In the genomic region with DNA sequence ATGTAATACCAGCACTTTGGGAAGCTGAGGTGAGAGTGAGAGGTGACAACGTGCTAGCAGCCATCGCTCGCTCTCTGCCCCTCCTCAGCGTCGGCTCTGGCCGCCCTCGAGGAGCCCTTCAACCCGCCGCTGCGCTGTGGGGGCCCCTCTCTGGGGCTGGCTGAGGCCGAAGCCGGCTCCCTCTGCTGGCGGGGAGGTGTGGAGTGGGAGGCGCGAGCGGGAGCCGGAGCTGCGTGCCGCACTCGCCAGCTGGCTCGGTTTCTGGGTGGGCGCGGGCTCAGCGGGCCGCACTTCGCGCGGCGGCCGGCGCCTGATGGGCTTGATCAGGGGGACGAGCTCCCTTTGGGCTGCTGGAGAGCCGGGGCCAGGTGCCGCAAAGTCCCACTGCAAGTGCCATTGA, we compare ENCODE assay signal across 9 cellular contexts.
DNase-seq lines count a peak whose midpoint lies in the region; ATAC-seq and TF ChIP-seq lines count a peak whose summit lies in the region.
"Had no signal": no experiment of that assay in that cellular context is flagged by ENCODE, and none has a peak within 500 bp of the region (broad histone marks: within the 10 kb centered on the region; RNA-seq: fewer than 3 reads in every experiment).

No MANE protein-coding gene starts in this region.

- H3K27me3 Mint-ChIP-seq in WTC11 (ENCODE audit: low read depth), result peaks cover 13% of the 10 kb centered on the region
- H3K27me3 Mint-ChIP-seq in stimulated activated memory B cell treated with anti-CD40 and anti-IgM and Interleukin-4, amounts not matched to agents 10 μg/mL and 1 μg/mL and 100 μg/mL, for 72 hours, result peaks cover 9% of the 10 kb centered on the region

- H3K9me3 ChIP-seq in right atrium auricular region, result no peaks in the 10 kb centered on the region

- H3K36me3 Mint-ChIP-seq in WTC11, result no peaks in the 10 kb centered on the region; the same call in 1 of the 2 replicates
- H3K36me3 Mint-ChIP-seq in stimulated activated memory B cell treated with anti-CD40 and anti-IgM and Interleukin-4, amounts not matched to agents 10 μg/mL and 1 μg/mL and 100 μg/mL, for 72 hours, result no peaks in the 10 kb centered on the region
- H3K36me3 Mint-ChIP-seq: activated naive CD8-positive, alpha-beta T cell had no signal

- no peaks in the 10 kb centered on the region for H3K4me1 ChIP-seq in right atrium auricular region

- H3K36me3 ChIP-seq in H7 (replicated peaks; ENCODE audit: control insufficient read depth, insufficient read depth, low read length), result no peaks in the 10 kb centered on the region
- no peaks in the 10 kb centered on the region for H3K36me3 ChIP-seq in right atrium auricular region

- TF ChIP-seq CTCF in WTC11 (IDR thresholded peaks at IDR 0.05) (no peak; the same call in 1 of the 2 replicates), right atrium auricular region (IDR thresholded peaks at IDR 0.05) (peak; percentile 25 to 54)

- no peak overlapping the region for H3K27ac ChIP-seq in right atrium auricular region

- CTCF ChIA-PET in WTC11 (lab: Charles Lee), result interaction anchor here (0.6 to 1.9 kb wide), 16 partner anchors 15 to 902 kb away, joined by 3 to 11 read pairs (median 4); no protein-coding TSS in a partner anchor

- H3K27ac Mint-ChIP-seq in WTC11, result no peak overlapping the region
- no peak overlapping the region for H3K27ac Mint-ChIP-seq in stimulated activated memory B cell treated with anti-CD40 and anti-IgM and Interleukin-4, amounts not matched to agents 10 μg/mL and 1 μg/mL and 100 μg/mL, for 72 hours
- H3K27ac Mint-ChIP-seq: activated naive CD8-positive, alpha-beta T cell had no signal

- peak overlapping the region; percentile 58 for H3K4me3 Mint-ChIP-seq in WTC11
- H3K4me3 Mint-ChIP-seq in stimulated activated memory B cell treated with anti-CD40 and anti-IgM and Interleukin-4, amounts not matched to agents 10 μg/mL and 1 μg/mL and 100 μg/mL, for 72 hours, result no peak overlapping the region
- H3K4me3 Mint-ChIP-seq: activated naive CD8-positive, alpha-beta T cell had no signal

- peaks cover 5% of the 10 kb centered on the region for H3K9me3 Mint-ChIP-seq in WTC11
- H3K9me3 Mint-ChIP-seq in stimulated activated memory B cell treated with anti-CD40 and anti-IgM and Interleukin-4, amounts not matched to agents 10 μg/mL and 1 μg/mL and 100 μg/mL, for 72 hours, result no peaks in the 10 kb centered on the region

- peaks cover 5% of the 10 kb centered on the region; the same call in 1 of the 2 replicates for H3K4me1 Mint-ChIP-seq in WTC11
- H3K4me1 Mint-ChIP-seq in stimulated activated memory B cell treated with anti-CD40 and anti-IgM and Interleukin-4, amounts not matched to agents 10 μg/mL and 1 μg/mL and 100 μg/mL, for 72 hours, result no peaks in the 10 kb centered on the region

- H3K4me3 ChIP-seq in H7 (ENCODE audit: insufficient read depth, low read depth, low read length), result peak overlapping the region; percentile 34; the same call in 1 of the 2 replicates
- H3K4me3 ChIP-seq in right atrium auricular region, result peak overlapping the region; percentile 17 to 35

- POLR2A ChIA-PET in WTC11 (lab: Charles Lee), result no interaction called here

- DNase-seq in H7 (peak; percentile 73), WTC11 (ENCODE audit: low spot score) (peak; percentile 79), right atrium auricular region (ENCODE audit: low spot score) (no peak), Kasumi-1 (lab: John Stamatoyannopoulos, UW) (no peak), 8988T (no peak)
- peak; percentile 26 to 33 for DNase-seq in stimulated activated CD4-positive, alpha-beta T cell treated with anti-CD3 and anti-CD28 coated beads, Interleukin-2, amount 100 ng/mL, for 24 hours

- H3K27me3 ChIP-seq in H7 (ENCODE audit: control insufficient read depth, insufficient read depth, low read length) (no peaks in the 10 kb centered on the region), right atrium auricular region (no peaks in the 10 kb centered on the region)

- ATAC-seq in WTC11 (peak; percentile 62), HG02981 (IDR thresholded peaks at IDR 0.05; ENCODE audit: unreplicated experiment) (no peak)
- ATAC-seq in stimulated activated memory B cell treated with anti-CD40 and anti-IgM and Interleukin-4, amounts not matched to agents 10 μg/mL and 1 μg/mL and 100 μg/mL, for 72 hours, result no peak

TF ChIP-seq in WTC11, 78 proteins besides CTCF, POLR2A, EP300 and RAD21:
- TF ChIP-seq ZNF396 (CRISPR knock-in tag; IDR thresholded peaks at IDR 0.05; ENCODE audit: borderline replicate concordance) (no peak), EMX1 (CRISPR knock-in tag; IDR thresholded peaks at IDR 0.05) (no peak), SP1 (CRISPR knock-in tag; conservative IDR thresholded peaks at IDR 0.05) (peak; percentile 35; the same call in 1 of the 2 replicates), TP53 (CRISPR knock-in tag; IDR thresholded peaks at IDR 0.05) (peak; percentile 46; the same call in 1 of the 2 replicates), FOXP1 (CRISPR knock-in tag; IDR thresholded peaks at IDR 0.05; ENCODE audit: borderline replicate concordance) (peak; percentile 60; the same call in 1 of the 2 replicates), ZNF219 (CRISPR knock-in tag; IDR thresholded peaks at IDR 0.05; ENCODE audit: borderline replicate concordance) (no peak), ZBTB21 (CRISPR knock-in tag; IDR thresholded peaks at IDR 0.05; ENCODE audit: borderline replicate concordance) (0 out of 2 replicates have a peak, but pooled peaks have one; percentile 24)
- TF ChIP-seq, protein P1, sequence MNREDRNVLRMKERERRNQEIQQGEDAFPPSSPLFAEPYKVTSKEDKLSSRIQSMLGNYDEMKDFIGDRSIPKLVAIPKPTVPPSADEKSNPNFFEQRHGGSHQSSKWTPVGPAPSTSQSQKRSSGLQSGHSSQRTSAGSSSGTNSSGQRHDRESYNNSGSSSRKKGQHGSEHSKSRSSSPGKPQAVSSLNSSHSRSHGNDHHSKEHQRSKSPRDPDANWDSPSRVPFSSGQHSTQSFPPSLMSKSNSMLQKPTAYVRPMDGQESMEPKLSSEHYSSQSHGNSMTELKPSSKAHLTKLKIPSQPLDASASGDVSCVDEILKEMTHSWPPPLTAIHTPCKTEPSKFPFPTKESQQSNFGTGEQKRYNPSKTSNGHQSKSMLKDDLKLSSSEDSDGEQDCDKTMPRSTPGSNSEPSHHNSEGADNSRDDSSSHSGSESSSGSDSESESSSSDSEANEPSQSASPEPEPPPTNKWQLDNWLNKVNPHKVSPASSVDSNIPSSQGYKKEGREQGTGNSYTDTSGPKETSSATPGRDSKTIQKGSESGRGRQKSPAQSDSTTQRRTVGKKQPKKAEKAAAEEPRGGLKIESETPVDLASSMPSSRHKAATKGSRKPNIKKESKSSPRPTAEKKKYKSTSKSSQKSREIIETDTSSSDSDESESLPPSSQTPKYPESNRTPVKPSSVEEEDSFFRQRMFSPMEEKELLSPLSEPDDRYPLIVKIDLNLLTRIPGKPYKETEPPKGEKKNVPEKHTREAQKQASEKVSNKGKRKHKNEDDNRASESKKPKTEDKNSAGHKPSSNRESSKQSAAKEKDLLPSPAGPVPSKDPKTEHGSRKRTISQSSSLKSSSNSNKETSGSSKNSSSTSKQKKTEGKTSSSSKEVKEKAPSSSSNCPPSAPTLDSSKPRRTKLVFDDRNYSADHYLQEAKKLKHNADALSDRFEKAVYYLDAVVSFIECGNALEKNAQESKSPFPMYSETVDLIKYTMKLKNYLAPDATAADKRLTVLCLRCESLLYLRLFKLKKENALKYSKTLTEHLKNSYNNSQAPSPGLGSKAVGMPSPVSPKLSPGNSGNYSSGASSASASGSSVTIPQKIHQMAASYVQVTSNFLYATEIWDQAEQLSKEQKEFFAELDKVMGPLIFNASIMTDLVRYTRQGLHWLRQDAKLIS (CRISPR knock-in tag; IDR thresholded peaks at IDR 0.05; ENCODE audit: borderline replicate concordance), result 0 out of 2 replicates have a peak, but pooled peaks have one; percentile 71
- TF ChIP-seq, protein P2, sequence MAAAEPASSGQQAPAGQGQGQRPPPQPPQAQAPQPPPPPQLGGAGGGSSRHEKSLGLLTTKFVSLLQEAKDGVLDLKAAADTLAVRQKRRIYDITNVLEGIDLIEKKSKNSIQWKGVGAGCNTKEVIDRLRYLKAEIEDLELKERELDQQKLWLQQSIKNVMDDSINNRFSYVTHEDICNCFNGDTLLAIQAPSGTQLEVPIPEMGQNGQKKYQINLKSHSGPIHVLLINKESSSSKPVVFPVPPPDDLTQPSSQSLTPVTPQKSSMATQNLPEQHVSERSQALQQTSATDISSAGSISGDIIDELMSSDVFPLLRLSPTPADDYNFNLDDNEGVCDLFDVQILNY (CRISPR knock-in tag; IDR thresholded peaks at IDR 0.05), result peak; percentile 65; the same call in 1 of the 2 replicates
- TF ChIP-seq, protein P3, sequence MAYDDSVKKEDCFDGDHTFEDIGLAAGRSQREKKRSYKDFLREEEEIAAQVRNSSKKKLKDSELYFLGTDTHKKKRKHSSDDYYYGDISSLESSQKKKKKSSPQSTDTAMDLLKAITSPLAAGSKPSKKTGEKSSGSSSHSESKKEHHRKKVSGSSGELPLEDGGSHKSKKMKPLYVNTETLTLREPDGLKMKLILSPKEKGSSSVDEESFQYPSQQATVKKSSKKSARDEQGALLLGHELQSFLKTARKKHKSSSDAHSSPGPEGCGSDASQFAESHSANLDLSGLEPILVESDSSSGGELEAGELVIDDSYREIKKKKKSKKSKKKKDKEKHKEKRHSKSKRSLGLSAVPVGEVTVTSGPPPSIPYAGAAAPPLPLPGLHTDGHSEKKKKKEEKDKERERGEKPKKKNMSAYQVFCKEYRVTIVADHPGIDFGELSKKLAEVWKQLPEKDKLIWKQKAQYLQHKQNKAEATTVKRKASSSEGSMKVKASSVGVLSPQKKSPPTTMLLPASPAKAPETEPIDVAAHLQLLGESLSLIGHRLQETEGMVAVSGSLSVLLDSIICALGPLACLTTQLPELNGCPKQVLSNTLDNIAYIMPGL (CRISPR knock-in tag; IDR thresholded peaks at IDR 0.05), result peak; percentile 57; the same call in 1 of the 2 replicates
- TF ChIP-seq, protein P4, sequence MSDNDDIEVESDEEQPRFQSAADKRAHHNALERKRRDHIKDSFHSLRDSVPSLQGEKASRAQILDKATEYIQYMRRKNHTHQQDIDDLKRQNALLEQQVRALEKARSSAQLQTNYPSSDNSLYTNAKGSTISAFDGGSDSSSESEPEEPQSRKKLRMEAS (CRISPR knock-in tag; IDR thresholded peaks at IDR 0.05), result peak; percentile 82
- TF ChIP-seq, protein P5, sequence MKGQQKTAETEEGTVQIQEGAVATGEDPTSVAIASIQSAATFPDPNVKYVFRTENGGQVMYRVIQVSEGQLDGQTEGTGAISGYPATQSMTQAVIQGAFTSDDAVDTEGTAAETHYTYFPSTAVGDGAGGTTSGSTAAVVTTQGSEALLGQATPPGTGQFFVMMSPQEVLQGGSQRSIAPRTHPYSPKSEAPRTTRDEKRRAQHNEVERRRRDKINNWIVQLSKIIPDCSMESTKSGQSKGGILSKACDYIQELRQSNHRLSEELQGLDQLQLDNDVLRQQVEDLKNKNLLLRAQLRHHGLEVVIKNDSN (CRISPR knock-in tag; IDR thresholded peaks at IDR 0.05), result no peak
TF ChIP-seq in WTC11: peak in this region for 8.

Comparison
In these comparisons a context has a peak if more than half of its experiments do, and no peak if none do; other contexts are left out.
1. DNase-seq: peak in H7 (single experiment), WTC11 (single experiment) and stimulated activated CD4-positive, alpha-beta T cell treated with anti-CD3 and anti-CD28 coated beads, Interleukin-2, amount 100 ng/mL, for 24 hours (2 of 2); none in right atrium auricular region (single experiment), Kasumi-1 (0 of 2) and 8988T (single experiment).